Comparison of ENCODE assay signal across 16 cellular contexts in genomic region chr15:58715266-58715917, GRCh38.
"Had no signal": no experiment of that assay in that cellular context is flagged by ENCODE, and none has a peak within 500 bp of the region (broad histone marks: within the 10 kb centered on the region; RNA-seq: fewer than 3 reads in every experiment).

No MANE protein-coding gene starts in this region.

- H3K4me1 ChIP-seq: esophagus squamous epithelium, sigmoid colon, upper lobe of left lung had no signal

- H3K4me3 Mint-ChIP-seq: activated naive CD8-positive, alpha-beta T cell; nephron progenitor cell; stimulated activated naive CD8-positive, alpha-beta T cell treated with anti-CD3 and anti-CD28 coated beads, Interleukin-15, Interleukin-2, amounts not matched to agents 100 ng/mL and 50 ng/mL, for 24 hours had no signal

- H3K27me3 ChIP-seq: esophagus squamous epithelium, sigmoid colon, upper lobe of left lung had no signal

- ATAC-seq: left lobe of liver had no signal

- H3K4me1 Mint-ChIP-seq: nephron progenitor cell had no signal

- DNase-seq: activated CD4-positive, alpha-beta T cell treated with anti-CD3 and anti-CD28 coated beads, Interleukin-2, amount 50 U/mL, for 1 hour; activated CD4-positive, CD25-positive, alpha-beta regulatory T cell; activated effector memory CD4-positive, alpha-beta T cell treated with Interleukin-2 at 50 U/mL for 16 hours; activated T-cell treated with anti-CD3 and anti-CD28 coated beads, Interleukin-2, amount 50 U/mL, for 1 hour; anterior cingulate cortex; esophagus squamous epithelium; foreskin fibroblast; head of caudate nucleus; islet precursor cell; mesenchymal stem cell; nephron progenitor cell; sigmoid colon; upper lobe of left lung had no signal

- H3K27ac Mint-ChIP-seq: activated naive CD8-positive, alpha-beta T cell; stimulated activated naive CD8-positive, alpha-beta T cell treated with anti-CD3 and anti-CD28 coated beads, Interleukin-15, Interleukin-2, amounts not matched to agents 100 ng/mL and 50 ng/mL, for 24 hours had no signal

- H3K9me3 ChIP-seq: esophagus squamous epithelium, sigmoid colon, upper lobe of left lung had no signal

- H3K4me3 ChIP-seq: esophagus squamous epithelium, sigmoid colon, upper lobe of left lung had no signal

- H3K27me3 Mint-ChIP-seq: activated naive CD8-positive, alpha-beta T cell; stimulated activated naive CD8-positive, alpha-beta T cell treated with anti-CD3 and anti-CD28 coated beads, Interleukin-15, Interleukin-2, amounts not matched to agents 100 ng/mL and 50 ng/mL, for 24 hours had no signal

- H3K9me3 Mint-ChIP-seq: stimulated activated naive CD8-positive, alpha-beta T cell treated with anti-CD3 and anti-CD28 coated beads, Interleukin-15, Interleukin-2, amounts not matched to agents 100 ng/mL and 50 ng/mL, for 24 hours had no signal

- H3K27ac ChIP-seq: esophagus squamous epithelium, sigmoid colon, upper lobe of left lung had no signal
